Comparison of ENCODE assay signal across 15 cellular contexts in genomic region chr12:85130631-85131030, GRCh38.
DNase-seq lines count a peak whose midpoint lies in the region; ATAC-seq and TF ChIP-seq lines count a peak whose summit lies in the region.
"Had no signal": no experiment of that assay in that cellular context is flagged by ENCODE, and none has a peak within 500 bp of the region (broad histone marks: within the 10 kb centered on the region; RNA-seq: fewer than 3 reads in every experiment).

No MANE protein-coding gene starts in this region.

- BruUV-seq in A673 (replicated peaks; lab: Mats Ljungman, UMichigan), result no TSS peak

- no peaks in the 10 kb centered on the region for H3K27me3 ChIP-seq in A673 (replicated peaks; ENCODE audit: insufficient read depth, low read depth, low read length, poor library complexity)
- no peaks in the 10 kb centered on the region for H3K27me3 ChIP-seq in SJCRH30
- H3K27me3 ChIP-seq in fibroblast of lung (ENCODE audit: control insufficient read depth, insufficient read depth, low read length), result no peaks in the 10 kb centered on the region
- no peaks in the 10 kb centered on the region for H3K27me3 ChIP-seq in testis

- no peaks in the 10 kb centered on the region for H3K36me3 ChIP-seq in A673 (ENCODE audit: insufficient read depth, low read length, poor library complexity, severe bottlenecking)
- H3K36me3 ChIP-seq in SJCRH30, result no peaks in the 10 kb centered on the region
- H3K36me3 ChIP-seq in fibroblast of lung (ENCODE audit: control insufficient read depth, insufficient read depth, low read length), result no peaks in the 10 kb centered on the region
- H3K36me3 ChIP-seq in testis (ENCODE audit: low read depth, missing control alignments), result no peaks in the 10 kb centered on the region

- DNase-seq in A673 (ENCODE audit: low spot score) (peak; percentile 11), SJCRH30 (peak; percentile 57 to 89), fibroblast of lung (ENCODE audit: low read depth in 2 of 2) (peak; percentile 0 to 13), myocyte (ENCODE audit: low read depth) (peak; percentile 35), HPDE6-E6E7 (ENCODE audit: extremely low spot score) (no peak), testis (no peak)
- no peak for DNase-seq in stimulated activated CD4-positive, alpha-beta T cell treated with anti-CD3 and anti-CD28 coated beads, Interleukin-1b, Interleukin-23, amount 100 ng/mL, for 48 hours
- DNase-seq: Calu3; CD4-positive, alpha-beta T cell; NCI-H146; NCI-H2081 treated with DMSO at 0.1 percent for 48 hours; NCI-H748 treated with DMSO at 0.1 percent for 48 hours; SHP77 had no signal

- H3K4me1 ChIP-seq in A673 (ENCODE audit: insufficient read depth, low read length, poor library complexity, severe bottlenecking) (no peaks in the 10 kb centered on the region), SJCRH30 (peaks cover 19% of the 10 kb centered on the region), fibroblast of lung (ENCODE audit: control insufficient read depth, extremely low read depth, insufficient read depth, low read length) (no peaks in the 10 kb centered on the region), testis (no peaks in the 10 kb centered on the region)

- H3K9me3 ChIP-seq in A673 (ENCODE audit: low read depth, low read length, poor library complexity, severe bottlenecking) (no peaks in the 10 kb centered on the region), SJCRH30 (replicated peaks) (no peaks in the 10 kb centered on the region), fibroblast of lung (ENCODE audit: control insufficient read depth, insufficient read depth, low read depth, low read length) (no peaks in the 10 kb centered on the region), testis (no peaks in the 10 kb centered on the region)

- intact Hi-C loops in A673 (cut with micrococcal nuclease; ENCODE audit: unreplicated experiment), result no loop called here
- intact Hi-C loops in testis (cut with DNase I; ENCODE audit: low total_unique reads), result no loop called here

- 71 to 73% methylated on average over 6 of the region's 6 CpGs for WGBS in testis, 2 donors

- H3K4me3 ChIP-seq in A673 (ENCODE audit: low read depth, low read length, poor library complexity, severe bottlenecking) (no peak overlapping the region), SJCRH30 (no peak overlapping the region), fibroblast of lung (replicated peaks in 1 of 4; ENCODE audit: control extremely low read depth in 1 of 4, insufficient read depth in 1 of 4, low read depth in 3 of 4, low read length in 4 of 4) (no peak overlapping the region), testis (no peak overlapping the region)

- TF ChIP-seq CTCF in A673 (conservative IDR thresholded peaks at IDR 0.05; ENCODE audit: low read depth, low read length) (no peak), fibroblast of lung (conservative IDR thresholded peaks at IDR 0.05 in 1 of 2, IDR thresholded peaks at IDR 0.05 in 1 of 2; ENCODE audit: low read depth in 1 of 2, low read length in 2 of 2) (no peak), testis (IDR thresholded peaks at IDR 0.05) (no peak)

- H3K4me2 ChIP-seq in fibroblast of lung (ENCODE audit: extremely low read depth, insufficient read depth, low read length), result no peak overlapping the region

- H3K9ac ChIP-seq in fibroblast of lung (ENCODE audit: insufficient read depth, low read length), result no peak overlapping the region

- no peak for ATAC-seq in GM19324 (IDR thresholded peaks at IDR 0.05; ENCODE audit: low FRiP score, unreplicated experiment)
- ATAC-seq: HCT116 had no signal

- H3K27ac ChIP-seq in A673 (ENCODE audit: low read depth, low read length, poor library complexity, severe bottlenecking), result no peak overlapping the region
- peak overlapping the region; percentile 63 for H3K27ac ChIP-seq in SJCRH30
- H3K27ac ChIP-seq in fibroblast of lung (ENCODE audit: insufficient read depth, low read length), result no peak overlapping the region
- H3K27ac ChIP-seq in testis, result no peak overlapping the region

- CTCF ChIA-PET in A673 (lab: Charles Lee), result interaction anchor here (0.6 kb wide), 1 partner anchor 19 kb away, joined by 3 read pairs; no protein-coding TSS in a partner anchor

- H4K20me1 ChIP-seq in fibroblast of lung (ENCODE audit: control insufficient read depth, extremely low read depth, insufficient read depth, low read length), result no peaks in the 10 kb centered on the region

- H3K79me2 ChIP-seq in fibroblast of lung (ENCODE audit: control insufficient read depth, insufficient read depth, low read length), result no peaks in the 10 kb centered on the region

- POLR2A ChIA-PET in A673 (lab: Charles Lee; ENCODE audit: low non-redundant PET), result no interaction called here

- TF ChIP-seq POLR2A in testis (IDR thresholded peaks at IDR 0.05), result no peak

- no peak overlapping the region for H2AFZ ChIP-seq in fibroblast of lung (ENCODE audit: low read length)

Comparison
In these comparisons a context has a peak if more than half of its experiments do, and no peak if none do; other contexts are left out.
1. DNase-seq: peak in A673 (single experiment), SJCRH30 (2 of 2), fibroblast of lung (2 of 2) and myocyte (single experiment); none in stimulated activated CD4-positive, alpha-beta T cell treated with anti-CD3 and anti-CD28 coated beads, Interleukin-1b, Interleukin-23, amount 100 ng/mL, for 48 hours (single experiment), HPDE6-E6E7 (single experiment) and testis (single experiment).